In genomic region chr1:35683012-35683411, GRCh38 we compare ENCODE assay signal across 20 cellular contexts.
"Had no signal": no experiment of that assay in that cellular context is flagged by ENCODE, and none has a peak within 500 bp of the region (broad histone marks: within the 10 kb centered on the region; RNA-seq: fewer than 3 reads in every experiment).

No MANE protein-coding gene starts in this region.

- H3K27ac ChIP-seq: breast epithelium, esophagus muscularis mucosa, gastroesophageal sphincter, heart right ventricle, sigmoid colon, upper lobe of right lung had no signal

- H3K9me3 Mint-ChIP-seq: activated T-cell treated with anti-CD3 and anti-CD28 coated beads, Interleukin-2, amount 50 U/mL, for 72 hours; nephron progenitor cell; stimulated activated effector memory CD8-positive, alpha-beta T cell treated with anti-CD3 and anti-CD28 coated beads, Interleukin-12 subunit alpha, Interleukin-12 subunit beta, amount 100 ng/mL, for 72 hours had no signal

- H3K4me3 ChIP-seq: breast epithelium, esophagus muscularis mucosa, gastroesophageal sphincter, heart right ventricle, sigmoid colon, upper lobe of right lung had no signal

- H3K4me3 Mint-ChIP-seq: activated T-cell treated with anti-CD3 and anti-CD28 coated beads, Interleukin-2, amount 50 U/mL, for 72 hours; nephron progenitor cell; stimulated activated effector memory CD8-positive, alpha-beta T cell treated with anti-CD3 and anti-CD28 coated beads, Interleukin-12 subunit alpha, Interleukin-12 subunit beta, amount 100 ng/mL, for 72 hours had no signal

- ATAC-seq: activated T-cell treated with anti-CD3 and anti-CD28 coated beads, Interleukin-2, amount 50 U/mL, for 72 hours; gastroesophageal sphincter; heart right ventricle; left ventricle myocardium superior; stimulated activated effector memory CD8-positive, alpha-beta T cell treated with anti-CD3 and anti-CD28 coated beads, Interleukin-12 subunit alpha, Interleukin-12 subunit beta, amount 100 ng/mL, for 72 hours; upper lobe of right lung had no signal

- H3K4me1 ChIP-seq: breast epithelium, esophagus muscularis mucosa, gastroesophageal sphincter, heart right ventricle, sigmoid colon, upper lobe of right lung had no signal

- H3K9me3 ChIP-seq: breast epithelium, esophagus muscularis mucosa, gastroesophageal sphincter, heart right ventricle, sigmoid colon, upper lobe of right lung had no signal

- H3K27ac Mint-ChIP-seq: activated T-cell treated with anti-CD3 and anti-CD28 coated beads, Interleukin-2, amount 50 U/mL, for 72 hours; nephron progenitor cell; stimulated activated effector memory CD8-positive, alpha-beta T cell treated with anti-CD3 and anti-CD28 coated beads, Interleukin-12 subunit alpha, Interleukin-12 subunit beta, amount 100 ng/mL, for 72 hours had no signal

- H3K36me3 Mint-ChIP-seq: stimulated activated effector memory CD8-positive, alpha-beta T cell treated with anti-CD3 and anti-CD28 coated beads, Interleukin-12 subunit alpha, Interleukin-12 subunit beta, amount 100 ng/mL, for 72 hours had no signal

- DNase-seq: activated CD4-positive, alpha-beta T cell treated with anti-CD3 and anti-CD28 coated beads, Interleukin-2, amount 50 U/mL, for 4 hours; activated effector memory CD4-positive, alpha-beta T cell treated with anti-CD3 and anti-CD28 coated beads, Interleukin-2, amount 50 U/mL, for 16 hours; activated naive CD4-positive, alpha-beta T cell treated with anti-CD3 and anti-CD28 coated beads, Interleukin-2, amount 50 U/mL, for 16 hours; activated T-cell treated with anti-CD3 and anti-CD28 coated beads, Interleukin-2, amount 50 U/mL, for 72 hours; cortex of kidney; effector CD8-positive, alpha-beta T cell; heart right ventricle; left ventricle myocardium superior; nephron progenitor cell; occipital lobe; posterior cingulate gyrus; sigmoid colon; stimulated activated CD4-positive, alpha-beta T cell treated with anti-CD3 and anti-CD28 coated beads, Interleukin-4, amount 100 ng/mL, for 24 hours; upper lobe of right lung had no signal

- FAIRE-seq: astrocyte, endothelial cell of umbilical vein had no signal

- H3K36me3 ChIP-seq: breast epithelium, esophagus muscularis mucosa, gastroesophageal sphincter, heart right ventricle, sigmoid colon, upper lobe of right lung had no signal

- H3K27me3 ChIP-seq: breast epithelium had no signal

- H3K4me1 Mint-ChIP-seq: nephron progenitor cell; stimulated activated effector memory CD8-positive, alpha-beta T cell treated with anti-CD3 and anti-CD28 coated beads, Interleukin-12 subunit alpha, Interleukin-12 subunit beta, amount 100 ng/mL, for 72 hours had no signal
